ENCODE assay signal across 8 cellular contexts in the genomic region with DNA sequence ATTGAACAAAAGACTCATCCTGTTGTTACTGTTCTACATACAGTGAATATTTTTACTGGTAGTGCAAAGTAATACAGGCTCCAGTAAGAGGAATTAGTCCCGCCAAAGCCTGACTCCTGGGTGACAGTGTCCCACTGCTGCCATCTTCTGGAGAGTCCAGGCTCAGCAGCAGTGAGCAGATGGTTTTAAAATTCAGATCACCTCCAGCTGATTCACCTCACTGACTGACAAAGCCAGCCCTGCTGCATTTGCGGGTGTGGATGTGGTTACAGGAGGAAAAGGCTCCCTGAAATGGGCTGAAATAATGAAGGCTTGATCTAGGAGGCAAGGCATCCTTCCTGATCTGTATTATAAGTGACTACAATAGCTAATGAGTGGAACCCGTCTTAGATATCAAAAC. TPM values are rescaled to one million over a fixed set of nuclear protein-coding genes. Genes with fewer than 3 reads are reported as not detected.
DNase-seq lines count a peak whose midpoint lies in the region; ATAC-seq, FAIRE-seq and TF ChIP-seq lines count a peak whose summit lies in the region.
"Had no signal": no experiment of that assay in that cellular context is flagged by ENCODE, and none has a peak within 500 bp of the region (broad histone marks: within the 10 kb centered on the region; RNA-seq: fewer than 3 reads in every experiment).

No MANE protein-coding gene starts in this region.

- no peak overlapping the region for H3K4me3 ChIP-seq in kidney (ENCODE audit: low read length in 2 of 2)

- intact Hi-C loops in kidney (cut with DNase I), result no loop called here

- H3K9ac ChIP-seq in kidney (ENCODE audit: low read length in 2 of 2), result no peak overlapping the region

- TF ChIP-seq CTCF in GM12872 (IDR thresholded peaks at IDR 0.05; ENCODE audit: insufficient read depth, low read depth, low read length) (peak; percentile 90), VCaP (conservative IDR thresholded peaks at IDR 0.05) (peak; percentile 95), kidney (IDR thresholded peaks at IDR 0.05; ENCODE audit: borderline replicate concordance, extremely low read depth, insufficient read depth) (peak; percentile 62)

- H3K27ac ChIP-seq in VCaP (no peak overlapping the region), kidney (ENCODE audit: low read depth in 2 of 2, low read length in 2 of 2) (no peak overlapping the region)

- no peaks in the 10 kb centered on the region for H3K36me3 ChIP-seq in kidney (ENCODE audit: control insufficient read depth in 1 of 2, insufficient read depth in 2 of 2, low read length in 2 of 2)

- DNase-seq in NCI-H2196 (lab: John Stamatoyannopoulos, UW; ENCODE audit: unreplicated experiment), result peak; percentile 25
- peak; percentile 7 for DNase-seq in central memory CD4-positive, alpha-beta T cell
- peak; percentile 66 for DNase-seq in kidney
- peak; percentile 24 for DNase-seq in stimulated activated CD4-positive, alpha-beta T cell treated with anti-CD3 and anti-CD28 coated beads, Interleukin-2, amount 100 ng/mL, for 4 hours (ENCODE audit: low read depth)

- no peak for FAIRE-seq in kidney (lab: Jason Lieb, UNC)

- H3K9me3 ChIP-seq in kidney (ENCODE audit: control insufficient read depth in 1 of 2, low read length in 2 of 2), result no peaks in the 10 kb centered on the region

- no peaks in the 10 kb centered on the region for H3K4me1 ChIP-seq in kidney (ENCODE audit: control insufficient read depth in 1 of 2, insufficient read depth in 1 of 2, low read depth in 1 of 2, low read length in 2 of 2)

- ATAC-seq in HG02870 (IDR thresholded peaks at IDR 0.05; ENCODE audit: unreplicated experiment), result peak; percentile 74

RNA-seq across cellular contexts. Expression of gene PABPC3, which starts 18.3 kb away (rescaled TPM):
- 0.22 TPM for total RNA-seq in kidney
- not detected for polyA plus RNA-seq in kidney (ENCODE audit: insufficient read depth, low read depth, low replicate concordance)

RNA-seq across cellular contexts. Expression of gene AMER2, which starts 57.9 kb away (rescaled TPM):
- 0.06 TPM for total RNA-seq in kidney
- polyA plus RNA-seq in kidney (ENCODE audit: insufficient read depth, low read depth, low replicate concordance), result not detected
- total RNA-seq: skeletal muscle tissue had no signal

Comparison
In these comparisons a context has a peak if more than half of its experiments do, and no peak if none do; other contexts are left out.
1. DNase-seq: peak in every context shown above with its lines; median percentile 66 in kidney; 25 in NCI-H2196; 24 in stimulated activated CD4-positive, alpha-beta T cell treated with anti-CD3 and anti-CD28 coated beads, Interleukin-2, amount 100 ng/mL, for 4 hours; 7 in central memory CD4-positive, alpha-beta T cell.